ENCODE assay signal across 8 cellular contexts in genomic region chr19:53102186-53102585, GRCh38. TPM values are rescaled to one million over a fixed set of nuclear protein-coding genes. Genes with fewer than 3 reads are reported as not detected.
A peak's percentile ranks its signal among the peaks of the same experiment; 100 is the strongest.
DNase-seq lines count a peak whose midpoint lies in the region; ATAC-seq, FAIRE-seq and TF ChIP-seq lines count a peak whose summit lies in the region.

No MANE protein-coding gene starts in this region.

- in situ Hi-C loops in K562 (cut with MboI), result no loop called here

- no peak for TF ChIP-seq EP300 in K562 (IDR thresholded peaks at IDR 0.05; ENCODE audit: low read length)

- TF ChIP-seq CTCF in AG10803 (conservative IDR thresholded peaks at IDR 0.05; ENCODE audit: low read length) (no peak), HL-60 (IDR thresholded peaks at IDR 0.05; ENCODE audit: insufficient read depth, low read length) (no peak), K562 (IDR thresholded peaks at IDR 0.05 in 2 of 3, conservative IDR thresholded peaks at IDR 0.05 in 1 of 3; ENCODE audit: insufficient read depth in 2 of 3, low read depth in 1 of 3, low read length in 3 of 3) (no peak), mesothelial cell of epicardium (IDR thresholded peaks at IDR 0.05; ENCODE audit: unreplicated experiment) (no peak)

- H4K20me1 ChIP-seq in K562 (replicated peaks; ENCODE audit: control insufficient read depth, insufficient read depth, low read length), result 0 out of 2 replicates have a peak, but pooled peaks cover 4% of the 10 kb centered on the region

- H3K9ac ChIP-seq in K562 (ENCODE audit: insufficient read depth in 1 of 2, low read depth in 2 of 2, low read length in 2 of 2), result peak overlapping the region; percentile 87 to 95

- TF ChIP-seq RAD21 in K562 (CRISPR knock-in tag; conservative IDR thresholded peaks at IDR 0.05 in 1 of 2, IDR thresholded peaks at IDR 0.05 in 1 of 2), result no peak

- H3K36me3 ChIP-seq in K562 (ENCODE audit: control insufficient read depth, insufficient read depth, low read length), result peaks cover 13% of the 10 kb centered on the region; the same call in 2 of the 3 replicates

- FAIRE-seq in K562 (lab: Jason Lieb, UNC), result peak; percentile 71

- peak; percentile 23 for ATAC-seq in K562
- no peak for ATAC-seq in GM19328 (IDR thresholded peaks at IDR 0.05; ENCODE audit: unreplicated experiment)
- no peak for ATAC-seq in esophagus mucosa

- H3K36me3 Mint-ChIP-seq in mesothelial cell of epicardium, result peaks cover 21% of the 10 kb centered on the region

- POLR2A ChIA-PET in K562 (lab: Yijun Ruan, JAX), result interaction anchor here (1.0 to 1.2 kb wide), 3 partner anchors 9 to 21 kb away, joined by 3 read pairs; no protein-coding TSS in a partner anchor

- no peaks in the 10 kb centered on the region for H3K27me3 Mint-ChIP-seq in mesothelial cell of epicardium (ENCODE audit: low read depth)

- peaks cover 56% of the 10 kb centered on the region for H3K79me2 ChIP-seq in K562 (ENCODE audit: control insufficient read depth, insufficient read depth, low read length)

- H3K4me3 ChIP-seq in AG10803 (ENCODE audit: low read length) (peak overlapping the region; percentile 92), HL-60 (replicated peaks; ENCODE audit: insufficient read depth, low read length) (peak overlapping the region; percentile 78), K562 (peak overlapping the region; percentile 75)

- H3K27me3 ChIP-seq in HL-60 (ENCODE audit: insufficient read depth, poor library complexity, severe bottlenecking), result no peaks in the 10 kb centered on the region
- H3K27me3 ChIP-seq in K562 (ENCODE audit: control insufficient read depth in 2 of 2, insufficient read depth in 2 of 2, low read length in 2 of 2), result peaks cover 0 to 2% of the 10 kb centered on the region in 2 experiments; a peak in 1 of 5 replicates

- 18% methylated on average over 6 of the region's 10 CpGs for WGBS in K562 (ENCODE audit: insufficient coverage, low coverage, missing lambda C conversion rate)

- BruUV-seq in K562 (replicated peaks; lab: Mats Ljungman, UMichigan), result TSS peak; percentile 72

- CTCF ChIA-PET in K562 (lab: Yijun Ruan, JAX; ENCODE audit: low intra/inter-chr PET ratio), result no interaction called here

- no peaks in the 10 kb centered on the region for H3K9me3 ChIP-seq in K562 (replicated peaks; ENCODE audit: control insufficient read depth, insufficient read depth, low read depth, low read length)

- no peaks in the 10 kb centered on the region for H3K9me3 Mint-ChIP-seq in mesothelial cell of epicardium

- DNase-seq in AG10803 (ENCODE audit: low read depth) (no peak), HL-60 (ENCODE audit: low read depth in 1 of 2, low spot score in 1 of 2) (no peak), K562 (ENCODE audit: extremely low read depth in 1 of 4, low spot score in 3 of 4) (peak; percentile 15 to 35 (median 22)), mesothelial cell of epicardium (ENCODE audit: low spot score in 2 of 2, unreplicated experiment in 2 of 2) (no peak), SK-N-DZ (ENCODE audit: low spot score) (no peak), occipital lobe (lab: John Stamatoyannopoulos, UW) (no peak)

- peak overlapping the region; percentile 91 for H3K4me2 ChIP-seq in K562 (ENCODE audit: insufficient read depth, low read length)

- H3K27ac Mint-ChIP-seq in mesothelial cell of epicardium, result peak overlapping the region; percentile 86

- peaks cover 20% of the 10 kb centered on the region for H3K4me1 Mint-ChIP-seq in mesothelial cell of epicardium

- intact Hi-C loops in K562 (cut with micrococcal nuclease), result no loop called here

- H3K27ac ChIP-seq in HL-60 (replicated peaks) (no peak overlapping the region; the same call in 1 of the 2 replicates), K562 (ENCODE audit: extremely low read depth, low read depth, low read length) (peak overlapping the region; percentile 88; the same call in 2 of the 3 replicates)

- H3K4me3 Mint-ChIP-seq in mesothelial cell of epicardium, result peak overlapping the region; percentile 79

- TF ChIP-seq POLR2A in K562 (conservative IDR thresholded peaks at IDR 0.05), result no peak

- H3K4me1 ChIP-seq in K562 (replicated peaks in 1 of 2; ENCODE audit: control insufficient read depth in 2 of 2, insufficient read depth in 2 of 2, low read length in 2 of 2), result peaks cover 9 to 18% of the 10 kb centered on the region in 2 experiments; a peak in 4 of 5 replicates

- H3K9me1 ChIP-seq in K562 (ENCODE audit: control insufficient read depth, insufficient read depth, low read length), result no peaks in the 10 kb centered on the region

- H2AFZ ChIP-seq in K562 (ENCODE audit: low read depth, low read length), result no peak overlapping the region

RNA-seq across cellular contexts. Expression of gene ZNF160, which starts 1.0 kb away (rescaled TPM):
- total RNA-seq in K562 (2011; cell fraction: chromatin; rRNA removed; ENCODE audit: low replicate concordance), result 129 and 221 TPM in 2 replicates
- total RNA-seq in K562 (2011; cell fraction: nucleolus; rRNA removed), result 76.2 and 97.5 TPM in 2 replicates
- total RNA-seq in K562 (2011; cell fraction: nucleoplasm; rRNA removed), result 145 and 157 TPM in 2 replicates
- total RNA-seq in K562 (2014; rRNA removed) (8.7 and 12.0 TPM in 2 replicates), K562 (2014; rRNA removed; fragmentation: Illumina TruSeq; extraction: Trizol) (17.6 and 19.1 TPM in 2 replicates), K562 (2015; rRNA removed; fragmentation: Illumina TruSeq; extraction: Trizol) (12.4 and 13.0 TPM in 2 replicates), K562 (2021) (11.6 and 11.8 TPM in 2 replicates), mesothelial cell of epicardium (67.8 to 71.0 TPM (median 68.3 TPM) in 3 replicates), occipital lobe (35.1 TPM), esophagus mucosa (9.2 TPM)
- polyA plus RNA-seq in K562 (2011; rRNA removed) (21.3 and 22.1 TPM in 2 replicates), K562 (2014; fragmentation: Illumina TruSeq; extraction: Trizol) (13.4 and 14.9 TPM in 2 replicates), K562 (2014; fragmentation: Nextera tagmentation; extraction: Ambion mirVana) (1 to 10 TPM; 3.6 to 7.5 TPM), K562 (2014; rRNA removed) (7.3 and 10.3 TPM in 2 replicates)
- polyA plus RNA-seq in K562 (2011; cell fraction: cytosol; rRNA removed), result 6.9 and 12.9 TPM in 2 replicates
- 34.0 and 38.4 TPM in 2 replicates for polyA plus RNA-seq in K562 (2011; cell fraction: nucleus; rRNA removed)
- polyA plus RNA-seq in K562 (2012), result 9.6 and 10.9 TPM in 2 replicates
- polyA minus RNA-seq in K562 (2011; rRNA and poly(A)+ RNA removed), result 46.8 and 49.8 TPM in 2 replicates
- polyA minus RNA-seq in K562 (2011; cell fraction: cytosol; rRNA and poly(A)+ RNA removed), result 16.9 and 19.5 TPM in 2 replicates
- polyA minus RNA-seq in K562 (2011; cell fraction: nucleus; rRNA and poly(A)+ RNA removed), result 31.4 and 44.3 TPM in 2 replicates
- 6.6 and 7.5 TPM in 2 replicates for polyA plus RNA-seq in SK-N-DZ (2014; cell fraction: cytosol; rRNA removed)
- 8.3 and 15.6 TPM in 2 replicates for polyA plus RNA-seq in SK-N-DZ (2014; cell fraction: nucleus; rRNA removed)

RNA-seq across cellular contexts. Expression of gene ZNF415, which starts 30.5 kb away (rescaled TPM):
- total RNA-seq in K562 (2011; cell fraction: chromatin; rRNA removed; ENCODE audit: low replicate concordance), result 0.69 and 0.90 TPM in 2 replicates
- total RNA-seq in K562 (2011; cell fraction: nucleolus; rRNA removed), result 0.13 and 0.33 TPM in 2 replicates
- total RNA-seq in K562 (2011; cell fraction: nucleoplasm; rRNA removed), result 0.59 TPM in 1 of 2 replicates, not detected in the other
- total RNA-seq in K562 (2014; rRNA removed) (0.16 TPM in 1 of 2 replicates, not detected in the other), K562 (2014; rRNA removed; fragmentation: Illumina TruSeq; extraction: Trizol) (0.10 and 0.18 TPM in 2 replicates), K562 (2015; rRNA removed; fragmentation: Illumina TruSeq; extraction: Trizol) (0.14 and 0.30 TPM in 2 replicates), K562 (2021) (0.44 and 0.45 TPM in 2 replicates), mesothelial cell of epicardium (13.1 to 15.6 TPM (median 13.8 TPM) in 3 replicates), occipital lobe (24.3 TPM), esophagus mucosa (0.28 TPM)
- polyA plus RNA-seq in K562 (2011; rRNA removed) (0.14 and 0.34 TPM in 2 replicates), K562 (2014; fragmentation: Illumina TruSeq; extraction: Trizol) (0.11 and 0.12 TPM in 2 replicates), K562 (2014; fragmentation: Nextera tagmentation; extraction: Ambion mirVana) (under 1 TPM in 1 of 2 experiments, not detected in 1; 0.06 TPM), K562 (2014; rRNA removed) (0.82 TPM in 1 of 2 replicates, not detected in the other)
- 0.35 TPM in 1 of 2 replicates, not detected in the other for polyA plus RNA-seq in K562 (2011; cell fraction: cytosol; rRNA removed)
- 0.13 and 0.20 TPM in 2 replicates for polyA plus RNA-seq in K562 (2011; cell fraction: nucleus; rRNA removed)
- 0.08 TPM in 2 replicates for polyA plus RNA-seq in K562 (2012)
- 0.28 and 0.45 TPM in 2 replicates for polyA minus RNA-seq in K562 (2011; rRNA and poly(A)+ RNA removed)
- polyA minus RNA-seq in K562 (2011; cell fraction: cytosol; rRNA and poly(A)+ RNA removed), result not detected in 2 replicates
- polyA minus RNA-seq in K562 (2011; cell fraction: nucleus; rRNA and poly(A)+ RNA removed), result 0.33 TPM in 1 of 2 replicates, not detected in the other
- 4.6 and 6.0 TPM in 2 replicates for polyA plus RNA-seq in SK-N-DZ (2014; cell fraction: cytosol; rRNA removed)
- 4.7 and 8.6 TPM in 2 replicates for polyA plus RNA-seq in SK-N-DZ (2014; cell fraction: nucleus; rRNA removed)

RNA-seq across cellular contexts. Expression of gene ZNF347, which starts 56.7 kb away (rescaled TPM):
- 31.0 and 74.9 TPM in 2 replicates for total RNA-seq in K562 (2011; cell fraction: chromatin; rRNA removed; ENCODE audit: low replicate concordance)
- 14.5 and 15.5 TPM in 2 replicates for total RNA-seq in K562 (2011; cell fraction: nucleolus; rRNA removed)
- total RNA-seq in K562 (2011; cell fraction: nucleoplasm; rRNA removed), result 28.6 and 31.9 TPM in 2 replicates
- 3.8 and 5.0 TPM in 2 replicates for total RNA-seq in K562 (2014; rRNA removed)
- 14.6 and 15.7 TPM in 2 replicates for total RNA-seq in K562 (2014; rRNA removed; fragmentation: Illumina TruSeq; extraction: Trizol)
- total RNA-seq in K562 (2015; rRNA removed; fragmentation: Illumina TruSeq; extraction: Trizol), result 9.1 TPM in 2 replicates
- total RNA-seq in K562 (2021), result 7.4 and 8.8 TPM in 2 replicates
- 4.6 and 9.2 TPM in 2 replicates for polyA plus RNA-seq in K562 (2011; rRNA removed)
- 1.8 and 1.9 TPM in 2 replicates for polyA plus RNA-seq in K562 (2011; cell fraction: cytosol; rRNA removed)
- 3.7 and 5.8 TPM in 2 replicates for polyA plus RNA-seq in K562 (2011; cell fraction: nucleus; rRNA removed)
- 3.7 and 4.9 TPM in 2 replicates for polyA plus RNA-seq in K562 (2012)
- polyA plus RNA-seq in K562 (2014; fragmentation: Illumina TruSeq; extraction: Trizol), result 6.6 and 7.1 TPM in 2 replicates
- polyA plus RNA-seq in K562 (2014; fragmentation: Nextera tagmentation; extraction: Ambion mirVana), result 1 to 10 TPM; 3.5 to 5.2 TPM
- polyA plus RNA-seq in K562 (2014; rRNA removed), result 5.3 and 5.5 TPM in 2 replicates
- polyA minus RNA-seq in K562 (2011; rRNA and poly(A)+ RNA removed), result 20.0 and 20.5 TPM in 2 replicates
- polyA minus RNA-seq in K562 (2011; cell fraction: cytosol; rRNA and poly(A)+ RNA removed), result 4.6 and 9.3 TPM in 2 replicates
- polyA minus RNA-seq in K562 (2011; cell fraction: nucleus; rRNA and poly(A)+ RNA removed), result 5.5 and 9.7 TPM in 2 replicates
- 12.1 to 15.6 TPM (median 14.8 TPM) in 3 replicates for total RNA-seq in mesothelial cell of epicardium
- 3.0 and 3.4 TPM in 2 replicates for polyA plus RNA-seq in SK-N-DZ (2014; cell fraction: cytosol; rRNA removed)
- polyA plus RNA-seq in SK-N-DZ (2014; cell fraction: nucleus; rRNA removed), result 3.2 and 4.0 TPM in 2 replicates
- total RNA-seq in occipital lobe, result 20.7 TPM
- 2.6 TPM for total RNA-seq in esophagus mucosa

RNA-seq across cellular contexts. Expression of gene ERVV-2, which starts 57.6 kb away (rescaled TPM):
- 0.42 TPM in 1 of 2 replicates, not detected in the other for total RNA-seq in K562 (2011; cell fraction: chromatin; rRNA removed; ENCODE audit: low replicate concordance)
- 0.17 TPM in 1 of 2 replicates, not detected in the other for total RNA-seq in K562 (2011; cell fraction: nucleolus; rRNA removed)
- total RNA-seq in K562 (2011; cell fraction: nucleoplasm; rRNA removed), result 0.44 and 0.61 TPM in 2 replicates
- total RNA-seq in K562 (2014; rRNA removed), result not detected in 2 replicates
- total RNA-seq in K562 (2014; rRNA removed; fragmentation: Illumina TruSeq; extraction: Trizol), result 0.07 TPM in 1 of 2 replicates, not detected in the other
- 0.07 TPM in 1 of 2 replicates, not detected in the other for total RNA-seq in K562 (2015; rRNA removed; fragmentation: Illumina TruSeq; extraction: Trizol)
- total RNA-seq in K562 (2021), result 0.07 TPM in 1 of 2 replicates, not detected in the other
- polyA plus RNA-seq in K562 (2011; rRNA removed), result 0.07 and 0.08 TPM in 2 replicates
- polyA plus RNA-seq in K562 (2011; cell fraction: cytosol; rRNA removed), result 0.06 and 0.12 TPM in 2 replicates
- 0.06 and 0.09 TPM in 2 replicates for polyA plus RNA-seq in K562 (2011; cell fraction: nucleus; rRNA removed)
- 0.05 and 0.10 TPM in 2 replicates for polyA plus RNA-seq in K562 (2012)
- polyA plus RNA-seq in K562 (2014; fragmentation: Illumina TruSeq; extraction: Trizol), result 0.07 TPM in 1 of 2 replicates, not detected in the other
- polyA plus RNA-seq in K562 (2014; fragmentation: Nextera tagmentation; extraction: Ambion mirVana), result not detected
- not detected in 2 replicates for polyA plus RNA-seq in K562 (2014; rRNA removed)
- not detected in 2 replicates for polyA minus RNA-seq in K562 (2011; rRNA and poly(A)+ RNA removed)
- not detected in 2 replicates for polyA minus RNA-seq in K562 (2011; cell fraction: cytosol; rRNA and poly(A)+ RNA removed)
- not detected in 2 replicates for polyA minus RNA-seq in K562 (2011; cell fraction: nucleus; rRNA and poly(A)+ RNA removed)
- total RNA-seq in mesothelial cell of epicardium, result not detected in 3 replicates
- not detected in 2 replicates for polyA plus RNA-seq in SK-N-DZ (2014; cell fraction: cytosol; rRNA removed)
- polyA plus RNA-seq in SK-N-DZ (2014; cell fraction: nucleus; rRNA removed), result not detected in 2 replicates
- total RNA-seq in occipital lobe, result not detected
- total RNA-seq in esophagus mucosa, result not detected

Comparison
In these comparisons a context has a peak if more than half of its experiments do, and no peak if none do; other contexts are left out.
1. DNase-seq: peak in K562 (4 of 4); none in AG10803 (single experiment), HL-60 (0 of 2), mesothelial cell of epicardium (0 of 2), SK-N-DZ (single experiment) and occipital lobe (single experiment).
2. Peak in every context shown above with its lines, with median percentiles within 50 percentile points of each other: H3K4me3 ChIP-seq.